Comparison of ENCODE assay signal across 9 cellular contexts in genomic region chr11:64815433-64815832, GRCh38. TPM values are rescaled to one million over a fixed set of nuclear protein-coding genes. Genes with fewer than 3 reads are reported as not detected.
A peak's percentile ranks its signal among the peaks of the same experiment; 100 is the strongest.
DNase-seq lines count a peak whose midpoint lies in the region; ATAC-seq and TF ChIP-seq lines count a peak whose summit lies in the region.
"Not testable (repeated sequence)": the region's sequence is repeated elsewhere in the genome, so short reads cannot be mapped to it uniquely, and the experiment has no call there.
"Had no signal": no experiment of that assay in that cellular context is flagged by ENCODE, and none has a peak within 500 bp of the region (broad histone marks: within the 10 kb centered on the region; RNA-seq: fewer than 3 reads in every experiment).

No MANE protein-coding gene starts in this region.

- ATAC-seq in foreskin keratinocyte = peak; percentile 16

- not testable (repeated sequence) for H3K36me3 ChIP-seq in BLaER1; liver (ENCODE audit: control insufficient read depth in 4 of 4, insufficient read depth in 3 of 4, low read depth in 1 of 4, low read length in 3 of 4)

- DNase-seq in DMS53 treated with DMSO at 0.1 percent for 48 hours (lab: John Stamatoyannopoulos, UW; ENCODE audit: unreplicated experiment) (peak; percentile 0), HuH-7.5 (ENCODE audit: low spot score) (peak; percentile 48), foreskin keratinocyte (peak; percentile 53 to 73), renal cortical epithelial cell (ENCODE audit: low read depth) (peak; percentile 51)

- 51% methylated on average over 5 of the region's 5 CpGs for WGBS in liver

- H3K27ac ChIP-seq in BLaER1, foreskin keratinocyte: not testable (repeated sequence)
- H3K27ac ChIP-seq in liver (ENCODE audit: low read depth in 1 of 2, low read length in 2 of 2) = peak overlapping the region in 1 of 2 donors; percentile 42

- not testable (repeated sequence) for H3K4me1 Mint-ChIP-seq in T-helper 1 cell treated with Interleukin-12 subunit alpha and Interleukin-12 subunit beta and Interleukin-4 antibody, amounts not matched to agents 30 μg/mL and 1 μg/mL, for 36 hours (ENCODE audit: low read depth)

- H3K4me2 ChIP-seq in BLaER1 = peak overlapping the region; percentile 95

- H3K9me3 ChIP-seq in BLaER1; liver (ENCODE audit: control insufficient read depth in 4 of 4, low read length in 3 of 4): not testable (repeated sequence)

- not testable (repeated sequence) for H4K20me1 ChIP-seq in BLaER1

- not testable (repeated sequence) for H3K36me3 Mint-ChIP-seq in T-helper 1 cell treated with Interleukin-12 subunit alpha and Interleukin-12 subunit beta and Interleukin-4 antibody, amounts not matched to agents 30 μg/mL and 1 μg/mL, for 36 hours (ENCODE audit: low read depth)

- not testable (repeated sequence) for H3K9me3 Mint-ChIP-seq in T-helper 1 cell treated with Interleukin-12 subunit alpha and Interleukin-12 subunit beta and Interleukin-4 antibody, amounts not matched to agents 30 μg/mL and 1 μg/mL, for 36 hours

- H3K27ac Mint-ChIP-seq in T-helper 1 cell treated with Interleukin-12 subunit alpha and Interleukin-12 subunit beta and Interleukin-4 antibody, amounts not matched to agents 30 μg/mL and 1 μg/mL, for 36 hours = peak overlapping the region; percentile 7

- H3K4me3 Mint-ChIP-seq in T-helper 1 cell treated with Interleukin-12 subunit alpha and Interleukin-12 subunit beta and Interleukin-4 antibody, amounts not matched to agents 30 μg/mL and 1 μg/mL, for 36 hours = not testable (repeated sequence)

- H3K4me3 ChIP-seq in BLaER1; liver (ENCODE audit: low read depth in 1 of 3, low read length in 3 of 3): not testable (repeated sequence)

- H3K4me1 ChIP-seq in BLaER1 (peaks cover 49% of the 10 kb centered on the region), liver (ENCODE audit: control insufficient read depth in 4 of 4, insufficient read depth in 4 of 4, low read length in 3 of 4) (peaks cover 2 to 15% (median 10%) of the 10 kb centered on the region in 4 donors)
- not testable (repeated sequence) for H3K4me1 ChIP-seq in foreskin keratinocyte

- H3K27me3 Mint-ChIP-seq in T-helper 1 cell treated with Interleukin-12 subunit alpha and Interleukin-12 subunit beta and Interleukin-4 antibody, amounts not matched to agents 30 μg/mL and 1 μg/mL, for 36 hours (ENCODE audit: low read depth) = not testable (repeated sequence)

- TF ChIP-seq CTCF in foreskin keratinocyte (conservative IDR thresholded peaks at IDR 0.05); liver (IDR thresholded peaks at IDR 0.05; ENCODE audit: low read depth, low read length, missing input control): not testable (repeated sequence)

- H3K27me3 ChIP-seq in BLaER1; foreskin keratinocyte; liver (ENCODE audit: control insufficient read depth in 4 of 4, insufficient read depth in 4 of 4, low read length in 3 of 4): not testable (repeated sequence)

- peak in 1 of 2 donors; percentile 5 for TF ChIP-seq RAD21 in liver (IDR thresholded peaks at IDR 0.05)

- H3K9ac ChIP-seq in BLaER1; liver (ENCODE audit: low read depth in 1 of 2, low read length in 2 of 2): not testable (repeated sequence)

TF ChIP-seq in liver, 16 proteins besides CTCF, POLR2A, EP300 and RAD21:
- TF ChIP-seq RXRA (IDR thresholded peaks at IDR 0.05) = peak; percentile 80 to 92
- TF ChIP-seq SP1 (IDR thresholded peaks at IDR 0.05) = peak; percentile 87
TF ChIP-seq in liver: peak in this region for 2; not testable (repeated sequence) for 14.

RNA-seq across cellular contexts. Expression of gene MEN1, which starts 5.1 kb away (rescaled TPM):
- total RNA-seq in foreskin keratinocyte (27.3 and 30.8 TPM in 2 replicates), liver (10 to 100 TPM; 12.1 to 15.1 TPM), renal cortical epithelial cell (7.5 and 34.4 TPM in 2 replicates)
- polyA plus RNA-seq in foreskin keratinocyte (30.2 and 35.3 TPM in 2 replicates), liver (10 to 100 TPM in 1 of 2 donors, 1 to 10 TPM in 1; 9.0 to 14.7 TPM)

RNA-seq across cellular contexts. Expression of gene MAP4K2, which starts 12.4 kb away (rescaled TPM):
- total RNA-seq in foreskin keratinocyte = 26.3 and 27.8 TPM in 2 replicates
- 25.7 and 26.9 TPM in 2 replicates for polyA plus RNA-seq in foreskin keratinocyte
- 1 to 10 TPM; 4.6 to 6.9 TPM for total RNA-seq in liver
- 1 to 10 TPM; 2.1 to 2.3 TPM for polyA plus RNA-seq in liver
- total RNA-seq in renal cortical epithelial cell = 13.2 and 16.0 TPM in 2 replicates

RNA-seq across cellular contexts. Expression of gene CDC42BPG, which starts 29.0 kb away (rescaled TPM):
- total RNA-seq in foreskin keratinocyte (10.3 and 11.1 TPM in 2 replicates), liver (1 to 10 TPM in 1 of 2 donors, under 1 TPM in 1; 0.75 to 1.2 TPM), renal cortical epithelial cell (8.7 and 9.4 TPM in 2 replicates)
- polyA plus RNA-seq in foreskin keratinocyte (4.7 and 5.3 TPM in 2 replicates), liver (under 1 TPM; 0.18 to 0.40 TPM)
- total RNA-seq: GM23248 had no signal
- polyA plus RNA-seq: GM23248 had no signal

RNA-seq across cellular contexts. Expression of gene SF1, which starts 37.1 kb away (rescaled TPM):
- total RNA-seq in foreskin keratinocyte = 114 and 115 TPM in 2 replicates
- 105 and 113 TPM in 2 replicates for polyA plus RNA-seq in foreskin keratinocyte
- 100 to 1,000 TPM in 1 of 2 donors, 10 to 100 TPM in 1; 46.2 to 135 TPM for total RNA-seq in liver
- 10 to 100 TPM; 44.9 to 54.0 TPM for polyA plus RNA-seq in liver
- 38.4 and 161 TPM in 2 replicates for total RNA-seq in renal cortical epithelial cell

RNA-seq across cellular contexts. Expression of gene PYGM, which starts 55.7 kb away (rescaled TPM):
- total RNA-seq in foreskin keratinocyte (0.07 TPM in 2 replicates), liver (1 to 10 TPM in 1 of 2 donors, under 1 TPM in 1; 0.23 to 1.3 TPM), renal cortical epithelial cell (0.05 TPM in 1 of 2 replicates, not detected in the other)
- polyA plus RNA-seq in foreskin keratinocyte (0.07 and 0.19 TPM in 2 replicates), liver (under 1 TPM; 0.26 to 0.32 TPM)
- total RNA-seq: Daoy, GM23248 had no signal
- polyA plus RNA-seq: GM23248 had no signal

Comparison
In these comparisons a context has a peak if more than half of its experiments do, and no peak if none do; other contexts are left out.
1. DNase-seq: peak in every context shown above with its lines; median percentile 63 in foreskin keratinocyte; 51 in renal cortical epithelial cell; 48 in HuH-7.5; 0 in DMS53 treated with DMSO at 0.1 percent for 48 hours.